ENCODE assay signal across 12 cellular contexts in the genomic region with DNA sequence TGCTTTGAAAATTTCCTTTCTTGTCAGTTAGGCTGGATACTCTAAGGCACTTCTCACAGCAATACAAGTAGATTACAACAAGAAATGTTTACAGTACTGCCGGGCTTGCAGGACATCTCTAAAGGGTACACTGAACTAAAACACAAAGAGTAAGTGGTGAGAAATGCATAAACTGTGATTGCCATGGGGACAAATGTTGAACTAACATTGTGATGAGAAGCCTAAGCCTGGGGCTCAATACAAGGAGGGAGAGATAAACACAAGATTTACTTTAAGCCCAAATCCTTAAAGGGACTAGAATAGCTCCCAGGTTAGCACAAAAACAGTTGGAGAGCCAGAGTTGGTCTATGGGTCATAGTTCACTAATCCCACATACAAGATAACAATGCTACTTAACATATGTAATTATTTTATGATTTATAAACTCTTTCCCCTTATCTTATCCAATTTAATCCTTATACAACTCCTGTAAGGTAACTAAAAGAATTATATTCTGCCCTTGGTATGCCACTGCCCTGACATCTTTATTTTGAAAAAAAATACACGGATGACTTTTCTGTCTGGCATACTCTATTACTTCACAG.
"Had no signal": no experiment of that assay in that cellular context is flagged by ENCODE, and none has a peak within 500 bp of the region (broad histone marks: within the 10 kb centered on the region; RNA-seq: fewer than 3 reads in every experiment).

No MANE protein-coding gene starts in this region.

- H3K9me3 ChIP-seq: ovary, tibial artery had no signal

- H3K36me3 ChIP-seq: ovary, tibial artery had no signal

- H3K4me3 ChIP-seq: ovary, skin epidermis, tibial artery had no signal

- H3K27ac ChIP-seq: ovary, skin epidermis, tibial artery had no signal

- DNase-seq: activated CD4-positive, alpha-beta T cell treated with anti-CD3 and anti-CD28 coated beads, Interleukin-2, amount 50 U/mL, for 1 hour; activated CD4-positive, CD25-positive, alpha-beta regulatory T cell; activated naive CD4-positive, alpha-beta T cell treated with anti-CD3 and anti-CD28 coated beads, Interleukin-2, amount 50 U/mL, for 16 hours; amniotic stem cell; cerebellar nuclear complex; mammary epithelial cell; nephron progenitor cell; ovary; retina; T-helper 2 cell; tibial artery had no signal

- H3K27me3 ChIP-seq: ovary, tibial artery had no signal
